26 cellular contexts compared by ENCODE assay signal in the genomic region with DNA sequence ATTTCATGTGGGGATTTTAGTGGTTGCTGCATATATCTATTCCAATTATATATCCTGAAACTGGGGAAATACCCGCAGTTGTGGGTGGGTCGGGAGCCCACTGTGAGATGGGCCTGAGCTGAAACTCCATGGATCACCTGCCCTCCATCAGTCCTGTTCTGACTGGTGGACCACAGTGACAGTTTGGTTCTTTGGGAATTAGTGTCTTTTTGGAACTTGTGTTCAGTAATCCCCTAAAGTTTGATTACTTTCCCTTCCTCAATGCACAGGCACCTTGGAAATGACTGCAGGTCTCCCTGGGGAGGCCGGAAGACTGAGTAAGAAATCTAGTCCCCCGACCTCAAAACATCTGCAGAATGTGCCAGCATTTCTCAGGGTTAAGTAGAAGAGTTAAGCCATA. TPM values are rescaled to one million over a fixed set of nuclear protein-coding genes. Genes with fewer than 3 reads are reported as not detected.
DNase-seq lines count a peak whose midpoint lies in the region; ATAC-seq and TF ChIP-seq lines count a peak whose summit lies in the region.
"Had no signal": no experiment of that assay in that cellular context is flagged by ENCODE, and none has a peak within 500 bp of the region (broad histone marks: within the 10 kb centered on the region; RNA-seq: fewer than 3 reads in every experiment).

No MANE protein-coding gene starts in this region.

- intact Hi-C loops in CD8-positive, alpha-beta T cell (cut with DNase I, micrococcal nuclease): no loop called here

- H2AFZ ChIP-seq in trophoblast cell (ENCODE audit: insufficient read depth, low read length, poor library complexity): no peak overlapping the region
- H2AFZ ChIP-seq: GM23248, PC-9 had no signal

- TF ChIP-seq CTCF in CD8-positive, alpha-beta T cell (IDR thresholded peaks at IDR 0.05): no peak

- H3K9ac ChIP-seq in BLaER1: no peak overlapping the region
- H3K9ac ChIP-seq in trophoblast cell (ENCODE audit: low read length): no peak overlapping the region
- H3K9ac ChIP-seq: GM23248 had no signal

- H2BK120ac ChIP-seq in trophoblast cell (ENCODE audit: insufficient read depth, low read length, poor library complexity): no peak overlapping the region

- H3K14ac ChIP-seq in trophoblast cell (ENCODE audit: low read length): no peak overlapping the region

- H3K79me2 ChIP-seq in trophoblast cell (ENCODE audit: control insufficient read depth, insufficient read depth, low read length, poor library complexity): peaks cover 7% of the 10 kb centered on the region

- H4K8ac ChIP-seq in trophoblast cell (ENCODE audit: low read depth, low read length): no peak overlapping the region

- H3K9me3 Mint-ChIP-seq in CD8-positive, alpha-beta T cell: no peaks in the 10 kb centered on the region
- H3K9me3 Mint-ChIP-seq in activated T-helper 17 cell treated with anti-CD3 and anti-CD28 coated beads, Interleukin-2, amount 50 U/mL, for 72 hours: no peaks in the 10 kb centered on the region
- H3K9me3 Mint-ChIP-seq: CD14-positive monocyte, HFFc6 had no signal

- H3K18ac ChIP-seq in trophoblast cell (ENCODE audit: low read length): no peak overlapping the region

- H3K27ac Mint-ChIP-seq in CD8-positive, alpha-beta T cell: peak overlapping the region; percentile 9
- peak overlapping the region; percentile 62 for H3K27ac Mint-ChIP-seq in activated T-helper 17 cell treated with anti-CD3 and anti-CD28 coated beads, Interleukin-2, amount 50 U/mL, for 72 hours

- H4K12ac ChIP-seq in trophoblast cell (ENCODE audit: low read depth, low read length): no peak overlapping the region

- no peak overlapping the region for H3K23ac ChIP-seq in trophoblast cell (ENCODE audit: low read length)

- no CpG with 5 or more reads among the region's 4 CpGs for WGBS in trophoblast cell (ENCODE audit: extremely low coverage, insufficient coverage, insufficient read length)

- H3K36me3 ChIP-seq in BLaER1 (peaks cover 80% of the 10 kb centered on the region), trophoblast cell (ENCODE audit: control insufficient read depth in 1 of 2, insufficient read depth in 2 of 2, low read length in 2 of 2) (peaks cover 17 to 22% of the 10 kb centered on the region in 2 experiments)
- peaks cover 8% of the 10 kb centered on the region for H3K36me3 ChIP-seq in CD8-positive, alpha-beta T cell (ENCODE audit: insufficient read depth, low read length)

- H3K4ac ChIP-seq in trophoblast cell (ENCODE audit: low read depth, low read length): peak overlapping the region; percentile 47

- H2BK5ac ChIP-seq in trophoblast cell (ENCODE audit: low read depth, low read length, poor library complexity): no peak overlapping the region

- no peaks in the 10 kb centered on the region for H3K79me1 ChIP-seq in trophoblast cell (ENCODE audit: low read length)

- no peak overlapping the region for H3K27ac ChIP-seq in BLaER1
- H3K27ac ChIP-seq in CD8-positive, alpha-beta T cell (ENCODE audit: low read depth, low read length): no peak overlapping the region
- no peak overlapping the region for H3K27ac ChIP-seq in trophoblast cell (ENCODE audit: low read depth, low read length)
- H3K27ac ChIP-seq: A549, GM23248, PC-9, SJSA1 had no signal

- no peak overlapping the region for H2BK12ac ChIP-seq in trophoblast cell (ENCODE audit: low read length)

- no peak overlapping the region for H3K4me3 Mint-ChIP-seq in CD8-positive, alpha-beta T cell
- H3K4me3 Mint-ChIP-seq in activated T-helper 17 cell treated with anti-CD3 and anti-CD28 coated beads, Interleukin-2, amount 50 U/mL, for 72 hours: no peak overlapping the region
- H3K4me3 Mint-ChIP-seq: CD14-positive monocyte, HFFc6 had no signal

- H3K4me2 ChIP-seq in BLaER1: peak overlapping the region; percentile 20; the same call in 1 of the 2 replicates
- H3K4me2 ChIP-seq in trophoblast cell (ENCODE audit: low read length): no peak overlapping the region
- H3K4me2 ChIP-seq: A549, PC-9 had no signal

- H3K9me3 ChIP-seq in BLaER1 (no peaks in the 10 kb centered on the region; the same call in 1 of the 2 replicates), trophoblast cell (ENCODE audit: insufficient read depth, low read depth, low read length) (no peaks in the 10 kb centered on the region)
- H3K9me3 ChIP-seq in CD8-positive, alpha-beta T cell (ENCODE audit: low read length): no peaks in the 10 kb centered on the region
- H3K9me3 ChIP-seq: A549, HAP-1, MG63, SJSA1 had no signal

- no peak overlapping the region for H4K91ac ChIP-seq in trophoblast cell (ENCODE audit: low read depth, low read length)

- DNase-seq in CD8-positive, alpha-beta T cell: no peak
- DNase-seq in trophoblast cell: no peak
- no peak for DNase-seq in NCI-H128 (lab: John Stamatoyannopoulos, UW; ENCODE audit: unreplicated experiment)
- no peak for DNase-seq in SHP77 (lab: John Stamatoyannopoulos, UW)
- no peak for DNase-seq in NCI-H2227 (lab: John Stamatoyannopoulos, UW; ENCODE audit: unreplicated experiment)
- DNase-seq: Calu3, DMS79 treated with DMSO at 0.1 percent for 48 hours, GF-D8, GM23248, HFFc6, IMR-90, KG1, MG63, NCI-H1417, NCI-H1694, NCI-H2029 treated with DMSO at 0.1 percent for 48 hours, NCI-H2227 treated with DMSO at 0.1 percent for 48 hours, NCI-H526 treated with DMSO at 0.1 percent for 48 hours, PC-9 had no signal

- peaks cover 56% of the 10 kb centered on the region for H3K36me3 Mint-ChIP-seq in CD8-positive, alpha-beta T cell
- H3K36me3 Mint-ChIP-seq in activated T-helper 17 cell treated with anti-CD3 and anti-CD28 coated beads, Interleukin-2, amount 50 U/mL, for 72 hours (ENCODE audit: low read depth): peaks cover 82% of the 10 kb centered on the region

- POLR2A ChIA-PET in CD8-positive, alpha-beta T cell (lab: Charles Lee): interaction anchor here (0.7 kb wide), 1 partner anchor 10 kb away, joined by 3 read pairs; no protein-coding TSS in a partner anchor

- H3K4me1 ChIP-seq in BLaER1 (peaks cover 67% of the 10 kb centered on the region), trophoblast cell (ENCODE audit: control insufficient read depth in 1 of 2, insufficient read depth in 2 of 2, low read length in 2 of 2) (peaks cover 5 to 12% of the 10 kb centered on the region in 2 experiments)
- H3K4me1 ChIP-seq in CD8-positive, alpha-beta T cell (ENCODE audit: insufficient read depth, low read length): peaks cover 50% of the 10 kb centered on the region

- peaks cover 100% of the 10 kb centered on the region for H4K20me1 ChIP-seq in BLaER1

- peaks cover 83% of the 10 kb centered on the region for H3K4me1 Mint-ChIP-seq in CD8-positive, alpha-beta T cell (ENCODE audit: low read depth)
- H3K4me1 Mint-ChIP-seq in activated T-helper 17 cell treated with anti-CD3 and anti-CD28 coated beads, Interleukin-2, amount 50 U/mL, for 72 hours: peaks cover 65% of the 10 kb centered on the region

- H3K27me3 ChIP-seq in BLaER1 (no peaks in the 10 kb centered on the region), trophoblast cell (ENCODE audit: insufficient read depth, low read length) (no peaks in the 10 kb centered on the region)
- H3K27me3 ChIP-seq in CD8-positive, alpha-beta T cell (ENCODE audit: insufficient read depth, low read length): no peaks in the 10 kb centered on the region
- H3K27me3 ChIP-seq: MG63, SJSA1 had no signal

- no peak overlapping the region for H2AK5ac ChIP-seq in trophoblast cell (ENCODE audit: low read length)

- ATAC-seq in CD8-positive, alpha-beta T cell: no peak
- ATAC-seq in activated T-helper 17 cell treated with anti-CD3 and anti-CD28 coated beads, Interleukin-2, amount 50 U/mL, for 72 hours (replicated peaks): peak; percentile 21
- ATAC-seq: A549, Right ventricle myocardium inferior had no signal

- H3K27me3 Mint-ChIP-seq in CD8-positive, alpha-beta T cell (ENCODE audit: low read depth): no peaks in the 10 kb centered on the region
- no peaks in the 10 kb centered on the region for H3K27me3 Mint-ChIP-seq in activated T-helper 17 cell treated with anti-CD3 and anti-CD28 coated beads, Interleukin-2, amount 50 U/mL, for 72 hours

- H3K4me3 ChIP-seq in BLaER1 (no peak overlapping the region), trophoblast cell (ENCODE audit: low read depth, low read length) (no peak overlapping the region)
- H3K4me3 ChIP-seq in CD8-positive, alpha-beta T cell (ENCODE audit: low read depth, low read length): no peak overlapping the region
- H3K4me3 ChIP-seq: A549, GM23248, HAP-1, MG63, PC-9, SJSA1 had no signal

- CTCF ChIA-PET in CD8-positive, alpha-beta T cell (lab: Charles Lee): interaction anchor here (1.9 kb wide), 1 partner anchor 10 kb away, joined by 5 read pairs; no protein-coding TSS in a partner anchor

RNA-seq across cellular contexts. Expression of a gene that starts 11.3 kb away (rescaled TPM):
- 10 to 100 TPM; 17.1 to 17.5 TPM for total RNA-seq in CD8-positive, alpha-beta T cell
- 10 to 100 TPM; 23.1 to 25.9 TPM for total RNA-seq in activated T-helper 17 cell treated with anti-CD3 and anti-CD28 coated beads, Interleukin-2, amount 50 U/mL, for 72 hours
- 19.0 and 19.9 TPM in 2 replicates for polyA plus RNA-seq in trophoblast cell (2013)
